Comparison of ENCODE assay signal across 8 cellular contexts in genomic region chr10:15167411-15168295, GRCh38. TPM values are rescaled to one million over a fixed set of nuclear protein-coding genes. Genes with fewer than 3 reads are reported as not detected.
DNase-seq lines count a peak whose midpoint lies in the region; ATAC-seq and TF ChIP-seq lines count a peak whose summit lies in the region.

No MANE protein-coding gene starts in this region.

- no peaks in the 10 kb centered on the region for H3K27me3 ChIP-seq in MM.1S (replicated peaks; ENCODE audit: insufficient read depth, low read length)

- H4K20me1 ChIP-seq in MM.1S (ENCODE audit: insufficient read depth, low read length) = no peaks in the 10 kb centered on the region

- peak overlapping the region; percentile 97 for H3K4me3 ChIP-seq in MM.1S (ENCODE audit: low read length)

- H3F3A ChIP-seq in MM.1S (ENCODE audit: insufficient read depth, low read length) = no peaks in the 10 kb centered on the region

- H3K9me3 Mint-ChIP-seq in HFFc6 = no peaks in the 10 kb centered on the region
- no peaks in the 10 kb centered on the region for H3K9me3 Mint-ChIP-seq in effector memory CD8-positive, alpha-beta T cell

- no peaks in the 10 kb centered on the region for H3K27me3 Mint-ChIP-seq in HFFc6 (ENCODE audit: insufficient read depth)
- no peaks in the 10 kb centered on the region for H3K27me3 Mint-ChIP-seq in effector memory CD8-positive, alpha-beta T cell

- H3K36me3 ChIP-seq in MM.1S (replicated peaks; ENCODE audit: insufficient read depth, low read length) = no peaks in the 10 kb centered on the region

- peak overlapping the region; percentile 88 for H2AFZ ChIP-seq in MM.1S (ENCODE audit: low read length)

- H3K4me1 ChIP-seq in MM.1S (ENCODE audit: low read length) = peaks cover 5% of the 10 kb centered on the region; the same call in 1 of the 2 replicates

- H3K36me3 Mint-ChIP-seq in HFFc6 (ENCODE audit: low read depth) = peaks cover 13% of the 10 kb centered on the region; the same call in 1 of the 2 replicates
- peaks cover 13% of the 10 kb centered on the region for H3K36me3 Mint-ChIP-seq in effector memory CD8-positive, alpha-beta T cell (ENCODE audit: insufficient read depth)

- TF ChIP-seq CTCF in HFFc6 (IDR thresholded peaks at IDR 0.05) = peak; percentile 72
- peak; percentile 48 for TF ChIP-seq CTCF in MM.1S (IDR thresholded peaks at IDR 0.05; ENCODE audit: low read length)

- no peak overlapping the region for H3K27ac ChIP-seq in MM.1S (ENCODE audit: low read length)

- H3K9me3 ChIP-seq in MM.1S (replicated peaks; ENCODE audit: insufficient read depth, low read length) = no peaks in the 10 kb centered on the region

- H3K79me2 ChIP-seq in MM.1S (ENCODE audit: low read length) = peaks cover 19% of the 10 kb centered on the region

- peaks cover 35% of the 10 kb centered on the region for H3K4me1 Mint-ChIP-seq in HFFc6 (ENCODE audit: low read depth)
- peaks cover 39 to 47% of the 10 kb centered on the region in 2 donors for H3K4me1 Mint-ChIP-seq in effector memory CD8-positive, alpha-beta T cell (ENCODE audit: low read depth in 2 of 2)

- peak overlapping the region; percentile 98 for H3K4me3 Mint-ChIP-seq in HFFc6
- H3K4me3 Mint-ChIP-seq in effector memory CD8-positive, alpha-beta T cell = peak overlapping the region; percentile 92 to 97

- H3K9me2 ChIP-seq in MM.1S (replicated peaks; ENCODE audit: insufficient read depth, low read length) = no peaks in the 10 kb centered on the region

- H3K27ac Mint-ChIP-seq in HFFc6 = peak overlapping the region; percentile 71
- peak overlapping the region; percentile 84 to 93 for H3K27ac Mint-ChIP-seq in effector memory CD8-positive, alpha-beta T cell

- DNase-seq in NCI-H1092 treated with DMSO at 0.1 percent for 48 hours (lab: John Stamatoyannopoulos, UW) (peak; percentile 11), NCI-H1092 (lab: John Stamatoyannopoulos, UW) (no peak), HFFc6 (peak; percentile 22), MM.1S (peak; percentile 59), medulla oblongata (ENCODE audit: extremely low spot score) (peak; percentile 57)
- DNase-seq in activated CD4-positive, alpha-beta T cell treated with anti-CD3 and anti-CD28 coated beads, Interleukin-2, amount 50 U/mL, for 4 hours = peak; percentile 9 to 21
- peak; percentile 36 to 44 (median 44) for DNase-seq in effector memory CD8-positive, alpha-beta T cell
- DNase-seq in stimulated activated CD8-positive, alpha-beta memory T cell treated with anti-CD3 and anti-CD28 coated beads, Interleukin-12 subunit alpha, Interleukin-12 subunit beta, amount 100 ng/mL, for 4 hours (ENCODE audit: low read depth) = peak; percentile 33

- peak overlapping the region; percentile 76 for H3K4me2 ChIP-seq in MM.1S (ENCODE audit: low read depth, low read length)

- peak overlapping the region; percentile 75 for H3K9ac ChIP-seq in MM.1S (ENCODE audit: low read length)

- peak; percentile 17 for ATAC-seq in effector memory CD8-positive, alpha-beta T cell (replicated peaks)

RNA-seq across cellular contexts. Expression of gene NMT2, which starts 0.8 kb away (rescaled TPM):
- total RNA-seq in HFFc6 (2021; fragmentation: NEBNext Ultra II Directional; extraction: Animal tissue kit (Norgen Biotek cat#: 25700)) = 10 to 100 TPM; 29.4 to 67.3 (median 62.6) TPM
